In the genomic region with DNA sequence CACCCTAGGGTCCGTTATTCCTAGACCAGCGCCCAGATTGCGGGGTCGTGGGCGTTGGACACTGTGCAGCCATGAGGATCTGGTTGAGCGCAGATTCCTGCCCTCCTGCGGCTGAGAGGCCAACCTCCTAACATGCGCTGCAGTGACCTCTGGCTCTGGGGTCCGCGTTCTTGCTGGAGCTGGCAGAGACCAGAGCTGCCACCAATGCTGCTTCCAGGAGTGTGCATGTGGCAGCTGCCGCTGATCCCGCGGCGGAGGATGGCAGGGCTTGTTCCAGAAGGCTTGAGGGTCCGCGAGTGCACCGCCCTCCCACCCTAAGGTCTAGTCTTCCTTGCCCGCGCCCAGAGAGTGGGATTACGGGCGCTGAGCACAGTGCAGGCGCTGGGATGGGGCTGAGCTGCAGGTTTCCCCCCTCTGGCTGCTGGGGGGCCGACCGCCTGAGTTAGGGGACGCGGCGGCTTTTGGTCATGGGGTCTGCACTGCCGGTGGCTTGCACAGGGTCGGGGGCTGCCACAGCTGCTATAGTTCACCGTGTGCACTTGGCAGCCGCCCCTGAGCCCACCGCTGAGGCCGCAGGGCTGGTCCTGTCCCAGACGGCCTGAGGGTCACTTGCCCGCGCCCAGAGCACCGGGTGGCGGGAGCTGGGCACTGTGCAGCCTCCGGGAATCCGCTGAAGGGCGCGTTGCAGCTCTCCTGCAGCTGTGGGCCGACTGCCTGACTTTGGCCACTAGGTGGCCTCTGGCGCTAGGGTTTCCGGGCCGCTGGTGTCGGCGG, we compare ENCODE assay signal across 1 cellular context.
A peak's percentile ranks its signal among the peaks of the same experiment; 100 is the strongest.
TF ChIP-seq lines count a peak whose summit lies in the region.

No MANE protein-coding gene starts in this region.

TF ChIP-seq in HepG2, 621 proteins besides CTCF, POLR2A, EP300 and RAD21 (continued from another document and continues in another):
- no peak for TF ChIP-seq ARNTL (CRISPR knock-in tag; IDR thresholded peaks at IDR 0.05)
- no peak for TF ChIP-seq HDAC2 (CRISPR knock-in tag; IDR thresholded peaks at IDR 0.05)
- TF ChIP-seq STAT6 (CRISPR knock-in tag; IDR thresholded peaks at IDR 0.05; ENCODE audit: borderline replicate concordance) = no peak
- TF ChIP-seq, protein P1, sequence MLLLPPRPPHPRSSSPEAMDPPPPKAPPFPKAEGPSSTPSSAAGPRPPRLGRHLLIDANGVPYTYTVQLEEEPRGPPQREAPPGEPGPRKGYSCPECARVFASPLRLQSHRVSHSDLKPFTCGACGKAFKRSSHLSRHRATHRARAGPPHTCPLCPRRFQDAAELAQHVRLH (CRISPR knock-in tag; IDR thresholded peaks at IDR 0.05; ENCODE audit: borderline replicate concordance, low read depth) = 0 out of 2 replicates have a peak, but pooled peaks have one; percentile 55
- TF ChIP-seq ZNF792 (CRISPR knock-in tag; IDR thresholded peaks at IDR 0.05) = no peak
- TF ChIP-seq IRF1 (CRISPR knock-in tag; IDR thresholded peaks at IDR 0.05; ENCODE audit: low read depth) = no peak
- TF ChIP-seq FOXK1 (CRISPR knock-in tag; IDR thresholded peaks at IDR 0.05; ENCODE audit: borderline replicate concordance, low read depth) = no peak
- TF ChIP-seq SP140L (CRISPR knock-in tag; IDR thresholded peaks at IDR 0.05; ENCODE audit: borderline replicate concordance) = no peak
- TF ChIP-seq GMEB1 (CRISPR knock-in tag; IDR thresholded peaks at IDR 0.05; ENCODE audit: borderline replicate concordance) = no peak
- TF ChIP-seq ZNF317 (CRISPR knock-in tag; IDR thresholded peaks at IDR 0.05) = peak; percentile 78
- peak; percentile 32; the same call in 1 of the 2 replicates for TF ChIP-seq NFKB2 (CRISPR knock-in tag; IDR thresholded peaks at IDR 0.05; ENCODE audit: borderline replicate concordance)
- TF ChIP-seq TAF1 (CRISPR knock-in tag; IDR thresholded peaks at IDR 0.05) = no peak
- no peak for TF ChIP-seq RFXANK (CRISPR knock-in tag; IDR thresholded peaks at IDR 0.05)
- no peak for TF ChIP-seq ATAD3A (CRISPR knock-in tag; IDR thresholded peaks at IDR 0.05)
- TF ChIP-seq TCF12 (IDR thresholded peaks at IDR 0.05) = no peak
- TF ChIP-seq TCF12 (CRISPR knock-in tag; IDR thresholded peaks at IDR 0.05) = no peak
- TF ChIP-seq, protein P2, sequence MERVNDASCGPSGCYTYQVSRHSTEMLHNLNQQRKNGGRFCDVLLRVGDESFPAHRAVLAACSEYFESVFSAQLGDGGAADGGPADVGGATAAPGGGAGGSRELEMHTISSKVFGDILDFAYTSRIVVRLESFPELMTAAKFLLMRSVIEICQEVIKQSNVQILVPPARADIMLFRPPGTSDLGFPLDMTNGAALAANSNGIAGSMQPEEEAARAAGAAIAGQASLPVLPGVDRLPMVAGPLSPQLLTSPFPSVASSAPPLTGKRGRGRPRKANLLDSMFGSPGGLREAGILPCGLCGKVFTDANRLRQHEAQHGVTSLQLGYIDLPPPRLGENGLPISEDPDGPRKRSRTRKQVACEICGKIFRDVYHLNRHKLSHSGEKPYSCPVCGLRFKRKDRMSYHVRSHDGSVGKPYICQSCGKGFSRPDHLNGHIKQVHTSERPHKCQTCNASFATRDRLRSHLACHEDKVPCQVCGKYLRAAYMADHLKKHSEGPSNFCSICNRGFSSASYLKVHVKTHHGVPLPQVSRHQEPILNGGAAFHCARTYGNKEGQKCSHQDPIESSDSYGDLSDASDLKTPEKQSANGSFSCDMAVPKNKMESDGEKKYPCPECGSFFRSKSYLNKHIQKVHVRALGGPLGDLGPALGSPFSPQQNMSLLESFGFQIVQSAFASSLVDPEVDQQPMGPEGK (CRISPR knock-in tag; IDR thresholded peaks at IDR 0.05) = no peak
- TF ChIP-seq ZNF260 (CRISPR knock-in tag; IDR thresholded peaks at IDR 0.05; ENCODE audit: borderline replicate concordance, low read depth) = no peak
- 0 out of 2 replicates have a peak, but pooled peaks have one; percentile 53 for TF ChIP-seq MTF2 (CRISPR knock-in tag; IDR thresholded peaks at IDR 0.05; ENCODE audit: borderline replicate concordance)
- no peak for TF ChIP-seq DMTF1 (CRISPR knock-in tag; IDR thresholded peaks at IDR 0.05)
- TF ChIP-seq ARID2 (CRISPR knock-in tag; IDR thresholded peaks at IDR 0.05; ENCODE audit: borderline replicate concordance) = no peak
- TF ChIP-seq MXD4 (CRISPR knock-in tag; IDR thresholded peaks at IDR 0.05) = peak; percentile 63; the same call in 1 of the 2 replicates
- no peak for TF ChIP-seq ZNF878 (CRISPR knock-in tag; IDR thresholded peaks at IDR 0.05)
- peak; percentile 54; the same call in 1 of the 2 replicates for TF ChIP-seq ATF7-NPFF (CRISPR knock-in tag; IDR thresholded peaks at IDR 0.05; ENCODE audit: low read depth)
- peak; percentile 78; the same call in 1 of the 2 replicates for TF ChIP-seq POGK (CRISPR knock-in tag; conservative IDR thresholded peaks at IDR 0.05)
- no peak for TF ChIP-seq ZNF766 (CRISPR knock-in tag; IDR thresholded peaks at IDR 0.05; ENCODE audit: borderline replicate concordance)
- TF ChIP-seq NR1H2 (CRISPR knock-in tag; IDR thresholded peaks at IDR 0.05; ENCODE audit: borderline replicate concordance, low read depth) = no peak
- no peak for TF ChIP-seq MBNL3 (CRISPR knock-in tag; conservative IDR thresholded peaks at IDR 0.05)
- TF ChIP-seq, protein P3, sequence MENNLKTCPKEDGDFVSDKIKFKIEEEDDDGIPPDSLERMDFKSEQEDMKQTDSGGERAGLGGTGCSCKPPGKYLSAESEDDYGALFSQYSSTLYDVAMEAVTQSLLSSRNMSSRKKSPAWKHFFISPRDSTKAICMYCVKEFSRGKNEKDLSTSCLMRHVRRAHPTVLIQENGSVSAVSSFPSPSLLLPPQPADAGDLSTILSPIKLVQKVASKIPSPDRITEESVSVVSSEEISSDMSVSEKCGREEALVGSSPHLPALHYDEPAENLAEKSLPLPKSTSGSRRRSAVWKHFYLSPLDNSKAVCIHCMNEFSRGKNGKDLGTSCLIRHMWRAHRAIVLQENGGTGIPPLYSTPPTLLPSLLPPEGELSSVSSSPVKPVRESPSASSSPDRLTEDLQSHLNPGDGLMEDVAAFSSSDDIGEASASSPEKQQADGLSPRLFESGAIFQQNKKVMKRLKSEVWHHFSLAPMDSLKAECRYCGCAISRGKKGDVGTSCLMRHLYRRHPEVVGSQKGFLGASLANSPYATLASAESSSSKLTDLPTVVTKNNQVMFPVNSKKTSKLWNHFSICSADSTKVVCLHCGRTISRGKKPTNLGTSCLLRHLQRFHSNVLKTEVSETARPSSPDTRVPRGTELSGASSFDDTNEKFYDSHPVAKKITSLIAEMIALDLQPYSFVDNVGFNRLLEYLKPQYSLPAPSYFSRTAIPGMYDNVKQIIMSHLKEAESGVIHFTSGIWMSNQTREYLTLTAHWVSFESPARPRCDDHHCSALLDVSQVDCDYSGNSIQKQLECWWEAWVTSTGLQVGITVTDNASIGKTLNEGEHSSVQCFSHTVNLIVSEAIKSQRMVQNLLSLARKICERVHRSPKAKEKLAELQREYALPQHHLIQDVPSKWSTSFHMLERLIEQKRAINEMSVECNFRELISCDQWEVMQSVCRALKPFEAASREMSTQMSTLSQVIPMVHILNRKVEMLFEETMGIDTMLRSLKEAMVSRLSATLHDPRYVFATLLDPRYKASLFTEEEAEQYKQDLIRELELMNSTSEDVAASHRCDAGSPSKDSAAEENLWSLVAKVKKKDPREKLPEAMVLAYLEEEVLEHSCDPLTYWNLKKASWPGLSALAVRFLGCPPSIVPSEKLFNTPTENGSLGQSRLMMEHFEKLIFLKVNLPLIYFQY (CRISPR knock-in tag; IDR thresholded peaks at IDR 0.05; ENCODE audit: borderline replicate concordance) = peak; percentile 87; the same call in 1 of the 2 replicates
- no peak for TF ChIP-seq MNT (IDR thresholded peaks at IDR 0.05)
- TF ChIP-seq SP4 (CRISPR knock-in tag; IDR thresholded peaks at IDR 0.05) = peak; percentile 66; the same call in 1 of the 2 replicates
- no peak for TF ChIP-seq CENPBD1 (CRISPR knock-in tag; IDR thresholded peaks at IDR 0.05; ENCODE audit: borderline replicate concordance, low read depth)
- no peak for TF ChIP-seq SCMH1 (CRISPR knock-in tag; IDR thresholded peaks at IDR 0.05; ENCODE audit: borderline replicate concordance)
